Comparison of ENCODE assay signal across 31 cellular contexts in the genomic region with DNA sequence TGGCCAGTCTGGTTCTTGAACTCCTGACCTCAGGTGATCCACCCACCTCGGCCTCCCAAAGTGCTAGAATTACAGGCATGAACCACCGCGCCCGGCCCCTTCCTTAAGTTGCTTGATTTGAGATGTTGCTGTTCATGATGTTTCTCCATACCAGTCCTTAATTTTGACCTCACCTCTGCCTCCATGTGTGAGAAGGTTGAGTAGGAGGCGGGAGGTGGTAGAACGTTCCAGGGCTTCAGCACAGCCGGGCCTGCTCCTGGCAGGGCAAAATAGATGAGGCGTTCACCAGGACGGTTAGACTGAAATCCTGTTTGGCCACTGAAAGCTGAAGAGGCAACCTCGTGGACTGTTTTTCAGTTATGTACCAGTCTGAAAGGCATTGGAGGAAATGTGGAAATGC. TPM values are rescaled to one million over a fixed set of nuclear protein-coding genes. Genes with fewer than 3 reads are reported as not detected.
"Had no signal": no experiment of that assay in that cellular context is flagged by ENCODE, and none has a peak within 500 bp of the region (broad histone marks: within the 10 kb centered on the region; RNA-seq: fewer than 3 reads in every experiment).

No MANE protein-coding gene starts in this region.

- H3K36me3 ChIP-seq: adrenal gland, breast epithelium, SJSA1 had no signal

- H3K9me3 Mint-ChIP-seq: activated B cell treated with CpG ODN at 0.5 μM for 24 hours; activated CD8-positive, alpha-beta T cell treated with anti-CD3 and anti-CD28 coated beads for 36 hours; activated naive CD4-positive, alpha-beta T cell treated with anti-CD3 and anti-CD28 coated beads, Interleukin-2, amount 50 U/mL, for 24 hours; activated naive CD8-positive, alpha-beta T cell treated with anti-CD3 and anti-CD28 coated beads, Interleukin-2, amount 10 ng/mL, durations not matched to agents 7 days and 5 days; activated T-cell treated with anti-CD3 and anti-CD28 coated beads, Interleukin-2, amount 50 U/mL, for 24 hours; activated T-helper 2 cell treated with anti-CD3 and anti-CD28 coated beads, Interferon-gamma antibody, Interleukin-2, Interleukin-4, amounts not matched to agents 10 μg/mL and 5 μg/mL and 100 μg/mL, durations not matched to agents 14 hours and 24 hours and 36 hours; IgD-negative memory B cell; T-helper 1 cell treated with Interleukin-12 subunit alpha and Interleukin-12 subunit beta and Interleukin-4 antibody, amounts not matched to agents 30 μg/mL and 1 μg/mL, for 36 hours had no signal

- H3K36me3 Mint-ChIP-seq: activated naive CD4-positive, alpha-beta T cell treated with anti-CD3 and anti-CD28 coated beads, Interleukin-2, amount 50 U/mL, for 24 hours; activated naive CD8-positive, alpha-beta T cell treated with anti-CD3 and anti-CD28 coated beads, Interleukin-2, amount 10 ng/mL, durations not matched to agents 7 days and 5 days; IgD-negative memory B cell had no signal

- H3K27ac Mint-ChIP-seq: activated B cell treated with CpG ODN at 0.5 μM for 24 hours; activated CD8-positive, alpha-beta T cell treated with anti-CD3 and anti-CD28 coated beads for 36 hours; activated naive CD4-positive, alpha-beta T cell treated with anti-CD3 and anti-CD28 coated beads, Interleukin-2, amount 50 U/mL, for 24 hours; activated naive CD8-positive, alpha-beta T cell treated with anti-CD3 and anti-CD28 coated beads, Interleukin-2, amount 10 ng/mL, durations not matched to agents 7 days and 5 days; activated T-cell treated with anti-CD3 and anti-CD28 coated beads, Interleukin-2, amount 50 U/mL, for 24 hours; activated T-helper 2 cell treated with anti-CD3 and anti-CD28 coated beads, Interferon-gamma antibody, Interleukin-2, Interleukin-4, amounts not matched to agents 10 μg/mL and 5 μg/mL and 100 μg/mL, durations not matched to agents 14 hours and 24 hours and 36 hours; T-helper 1 cell treated with Interleukin-12 subunit alpha and Interleukin-12 subunit beta and Interleukin-4 antibody, amounts not matched to agents 30 μg/mL and 1 μg/mL, for 36 hours had no signal

- H3K27me3 ChIP-seq: adrenal gland, body of pancreas, breast epithelium had no signal

- ATAC-seq: activated CD8-positive, alpha-beta T cell treated with anti-CD3 and anti-CD28 coated beads for 36 hours had no signal

- H3K9ac ChIP-seq: SK-N-SH had no signal

- H2AFZ ChIP-seq: PC-9 had no signal

- DNase-seq: activated B cell treated with CpG ODN at 0.5 μM for 24 hours; activated CD4-positive, alpha-beta T cell treated with anti-CD3 and anti-CD28 coated beads for 4 hours; activated CD4-positive, alpha-beta T cell treated with anti-CD3 and anti-CD28 coated beads, Interleukin-2, amount 50 U/mL, for 4 hours; activated CD4-positive, CD25-positive, alpha-beta regulatory T cell treated with anti-CD3 and anti-CD28 coated beads, Interleukin-2, amount 50 U/mL, for 72 hours; activated gamma-delta T cell; activated naive CD4-positive, alpha-beta T cell treated with Interleukin-2 at 50 U/mL for 16 hours; activated naive CD8-positive, alpha-beta T cell treated with anti-CD3 and anti-CD28 coated beads, Interleukin-2, amount 10 ng/mL, durations not matched to agents 7 days and 5 days; activated T-cell treated with anti-CD3 and anti-CD28 coated beads, Interleukin-2, amount 50 U/mL, for 24 hours; NCI-H1105; NCI-H1417 treated with DMSO at 0.1 percent for 48 hours; NCI-H187 treated with DMSO at 0.1 percent for 48 hours; NCI-H2081; NCI-H2171 treated with DMSO at 0.1 percent for 48 hours; NCI-H2227 treated with DMSO at 0.1 percent for 48 hours; NCI-H446; NCI-H526 treated with DMSO at 0.1 percent for 48 hours; PC-9; T-helper 9 cell had no signal

- H3K4me3 Mint-ChIP-seq: activated B cell treated with CpG ODN at 0.5 μM for 24 hours; activated CD8-positive, alpha-beta T cell treated with anti-CD3 and anti-CD28 coated beads for 36 hours; activated naive CD4-positive, alpha-beta T cell treated with anti-CD3 and anti-CD28 coated beads, Interleukin-2, amount 50 U/mL, for 24 hours; activated naive CD8-positive, alpha-beta T cell treated with anti-CD3 and anti-CD28 coated beads, Interleukin-2, amount 10 ng/mL, durations not matched to agents 7 days and 5 days; activated T-cell treated with anti-CD3 and anti-CD28 coated beads, Interleukin-2, amount 50 U/mL, for 24 hours; IgD-negative memory B cell; T-helper 1 cell treated with Interleukin-12 subunit alpha and Interleukin-12 subunit beta and Interleukin-4 antibody, amounts not matched to agents 30 μg/mL and 1 μg/mL, for 36 hours had no signal

- H3K9me3 ChIP-seq: adrenal gland, body of pancreas, breast epithelium, SJSA1, SK-N-SH had no signal

- H3K4me1 Mint-ChIP-seq: activated naive CD8-positive, alpha-beta T cell treated with anti-CD3 and anti-CD28 coated beads, Interleukin-2, amount 10 ng/mL, durations not matched to agents 7 days and 5 days had no signal

- H3K27ac ChIP-seq: PC-9, SJSA1 had no signal

- H3K4me3 ChIP-seq: body of pancreas, breast epithelium, PC-9, SJSA1 had no signal

- H3K4me1 ChIP-seq: adrenal gland, breast epithelium had no signal

- H3K4me2 ChIP-seq: PC-9, SK-N-SH had no signal

RNA-seq across cellular contexts. Expression of a gene that starts 48.3 kb away (rescaled TPM):
- total RNA-seq: activated B cell treated with CpG ODN at 0.5 μM for 24 hours; activated CD8-positive, alpha-beta memory T cell treated with anti-CD3 and anti-CD28 coated beads for 36 hours; activated CD8-positive, alpha-beta T cell treated with anti-CD3 and anti-CD28 coated beads for 36 hours; activated naive CD8-positive, alpha-beta T cell treated with anti-CD3 and anti-CD28 coated beads, Interleukin-2, amount 10 ng/mL, durations not matched to agents 7 days and 5 days; activated T-helper 2 cell treated with anti-CD3 and anti-CD28 coated beads, Interferon-gamma antibody, Interleukin-2, Interleukin-4, amounts not matched to agents 10 μg/mL and 5 μg/mL and 100 μg/mL, durations not matched to agents 14 hours and 24 hours and 36 hours; MCF 10A; OCI-LY7; PC-9; SJSA1 had no signal
- polyA plus RNA-seq: IgD-negative memory B cell, SK-N-SH had no signal
